ENCODE assay signal across 1 cellular context in genomic region chr17:83194189-83194565, GRCh38.
TF ChIP-seq lines count a peak whose summit lies in the region.

No MANE protein-coding gene starts in this region.

TF ChIP-seq in SK-N-SH, 30 proteins besides CTCF, POLR2A, EP300 and RAD21 (continued from another document):
- TF ChIP-seq, protein P1, sequence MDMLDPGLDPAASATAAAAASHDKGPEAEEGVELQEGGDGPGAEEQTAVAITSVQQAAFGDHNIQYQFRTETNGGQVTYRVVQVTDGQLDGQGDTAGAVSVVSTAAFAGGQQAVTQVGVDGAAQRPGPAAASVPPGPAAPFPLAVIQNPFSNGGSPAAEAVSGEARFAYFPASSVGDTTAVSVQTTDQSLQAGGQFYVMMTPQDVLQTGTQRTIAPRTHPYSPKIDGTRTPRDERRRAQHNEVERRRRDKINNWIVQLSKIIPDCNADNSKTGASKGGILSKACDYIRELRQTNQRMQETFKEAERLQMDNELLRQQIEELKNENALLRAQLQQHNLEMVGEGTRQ (IDR thresholded peaks at IDR 0.05; ENCODE audit: borderline replicate concordance, low read depth, low read length), result no peak
- TF ChIP-seq MAX (IDR thresholded peaks at IDR 0.05; ENCODE audit: low read depth) (no peak), MXI1 (IDR thresholded peaks at IDR 0.05; ENCODE audit: low read depth, low read length) (no peak), CHD2 (IDR thresholded peaks at IDR 0.05; ENCODE audit: low read length, partially characterized antibody) (no peak), FOSL2 (IDR thresholded peaks at IDR 0.05; ENCODE audit: borderline replicate concordance, low read depth) (no peak), GABPA (IDR thresholded peaks at IDR 0.05; ENCODE audit: low read depth) (no peak)
- TF ChIP-seq, protein P2, sequence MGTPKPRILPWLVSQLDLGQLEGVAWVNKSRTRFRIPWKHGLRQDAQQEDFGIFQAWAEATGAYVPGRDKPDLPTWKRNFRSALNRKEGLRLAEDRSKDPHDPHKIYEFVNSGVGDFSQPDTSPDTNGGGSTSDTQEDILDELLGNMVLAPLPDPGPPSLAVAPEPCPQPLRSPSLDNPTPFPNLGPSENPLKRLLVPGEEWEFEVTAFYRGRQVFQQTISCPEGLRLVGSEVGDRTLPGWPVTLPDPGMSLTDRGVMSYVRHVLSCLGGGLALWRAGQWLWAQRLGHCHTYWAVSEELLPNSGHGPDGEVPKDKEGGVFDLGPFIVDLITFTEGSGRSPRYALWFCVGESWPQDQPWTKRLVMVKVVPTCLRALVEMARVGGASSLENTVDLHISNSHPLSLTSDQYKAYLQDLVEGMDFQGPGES (IDR thresholded peaks at IDR 0.05; ENCODE audit: low read depth, low read length), result no peak
TF ChIP-seq in SK-N-SH: peak in this region for 0.
